In genomic region chr11:90095230-90095924, GRCh38 we compare ENCODE assay signal across 1 cellular context.
A peak's percentile ranks its signal among the peaks of the same experiment; 100 is the strongest.
TF ChIP-seq lines count a peak whose summit lies in the region.

No MANE protein-coding gene starts in this region.

TF ChIP-seq in K562, 482 proteins besides CTCF, POLR2A, EP300 and RAD21:
- TF ChIP-seq L3MBTL2 (IDR thresholded peaks at IDR 0.05) = 0 out of 2 replicates have a peak, but pooled peaks have one; percentile 24
- peak; percentile 44; the same call in 1 of the 2 replicates for TF ChIP-seq TAF7 (tag; IDR thresholded peaks at IDR 0.05)
- peak; percentile 55; the same call in 1 of the 2 replicates for TF ChIP-seq NFRKB (IDR thresholded peaks at IDR 0.05; ENCODE audit: low read depth)
- peak; percentile 34; the same call in 1 of the 2 replicates for TF ChIP-seq MGA (IDR thresholded peaks at IDR 0.05)
- TF ChIP-seq NRF1 (conservative IDR thresholded peaks at IDR 0.05 in 1 of 2, IDR thresholded peaks at IDR 0.05 in 1 of 2) = peak in 1 of 2 experiments; percentile 15; a peak in 1 of 4 replicates
